In genomic region chr16:1966460-1966859, GRCh38 we compare ENCODE assay signal across 8 cellular contexts. TPM values are rescaled to one million over a fixed set of nuclear protein-coding genes. Genes with fewer than 3 reads are reported as not detected.
A peak's percentile ranks its signal among the peaks of the same experiment; 100 is the strongest.
DNase-seq lines count a peak whose midpoint lies in the region; ATAC-seq, FAIRE-seq and TF ChIP-seq lines count a peak whose summit lies in the region.

Gene RNF151 (plus strand): TSS chr16:1966856. CDS start chr16:1966882, 26 bp downstream.

- CTCF ChIA-PET in A549 (lab: Yijun Ruan, JAX) = interaction anchor here (0.6 to 3.0 kb wide), 8 partner anchors 12 to 180 kb away, joined by 3 to 11 read pairs (median 4); partner anchors contain the start of gene GFER

- TF ChIP-seq POLR2A in A549 (IDR thresholded peaks at IDR 0.05; ENCODE audit: low read length) = no peak

- H3K9me3 ChIP-seq in A549 (no peaks in the 10 kb centered on the region), HUES6 (ENCODE audit: control insufficient read depth, insufficient read depth, low read depth, low read length) (no peaks in the 10 kb centered on the region), muscle layer of duodenum (ENCODE audit: control insufficient read depth in 1 of 2, low read length in 2 of 2) (no peaks in the 10 kb centered on the region)

- no peak for FAIRE-seq in A549 (lab: Jason Lieb, UNC)

- H3K27me3 ChIP-seq in HUES6 (ENCODE audit: control insufficient read depth, insufficient read depth, low read length) = no peaks in the 10 kb centered on the region
- H3K27me3 ChIP-seq in muscle layer of duodenum (ENCODE audit: low read depth, low read length) = no peaks in the 10 kb centered on the region

- DNase-seq in A549 (ENCODE audit: low read depth in 1 of 2, low spot score in 1 of 2) (no peak), cardiac fibroblast (ENCODE audit: low read depth in 2 of 2) (no peak), SHP77 treated with DMSO at 0.1 percent for 48 hours (lab: John Stamatoyannopoulos, UW) (no peak), NCI-H1694 treated with DMSO at 0.1 percent for 48 hours (lab: John Stamatoyannopoulos, UW) (no peak)
- no peak for DNase-seq in central memory CD4-positive, alpha-beta T cell
- DNase-seq in activated CD4-positive, alpha-beta T cell treated with anti-CD3 and anti-CD28 coated beads, Interleukin-2, amount 50 U/mL, for 48 hours = no peak

- peaks cover 27% of the 10 kb centered on the region for H3K4me1 ChIP-seq in A549
- H3K4me1 ChIP-seq in HUES6 (ENCODE audit: control insufficient read depth, insufficient read depth, low read length) = peaks cover 10% of the 10 kb centered on the region
- peaks cover 5 to 24% of the 10 kb centered on the region in 2 donors for H3K4me1 ChIP-seq in muscle layer of duodenum (ENCODE audit: control insufficient read depth in 1 of 2, insufficient read depth in 2 of 2, low read length in 2 of 2)

- peak within 1 kb of the TSS; percentile 88 for H3K4me3 ChIP-seq in A549
- peak within 1 kb of the TSS; percentile 98 for H3K4me3 ChIP-seq in HUES6 (ENCODE audit: low read depth, low read length)
- peak within 1 kb of the TSS; percentile 88 to 92 for H3K4me3 ChIP-seq in cardiac fibroblast (replicated peaks in 1 of 2; ENCODE audit: low read depth in 2 of 2, low read length in 2 of 2)
- H3K4me3 ChIP-seq in muscle layer of duodenum (ENCODE audit: low read depth in 1 of 2, low read length in 2 of 2) = peak within 1 kb of the TSS; percentile 77 to 80

- peaks cover 27% of the 10 kb centered on the region for H3K36me3 ChIP-seq in HUES6 (ENCODE audit: control insufficient read depth, insufficient read depth, low read length)
- peaks cover 3 to 15% of the 10 kb centered on the region in 2 donors for H3K36me3 ChIP-seq in muscle layer of duodenum (ENCODE audit: control insufficient read depth in 1 of 2, insufficient read depth in 2 of 2, low read length in 2 of 2)

- TF ChIP-seq CTCF in A549 (IDR thresholded peaks at IDR 0.05) = no peak
- no peak for TF ChIP-seq CTCF in cardiac fibroblast (IDR thresholded peaks at IDR 0.05; ENCODE audit: low read depth, low read length)

- 85% methylated on average over 3 of the region's 6 CpGs for WGBS in A549 (ENCODE audit: missing lambda C conversion rate)

- no peak for TF ChIP-seq EP300 in A549 (IDR thresholded peaks at IDR 0.05)

- H3K4me2 ChIP-seq in A549 = peak within 1 kb of the TSS; percentile 93

- H3K27ac ChIP-seq in A549 (peak within 1 kb of the TSS; percentile 92 to 100), HUES6 (ENCODE audit: low read depth, low read length) (no peak within 1 kb of the TSS), muscle layer of duodenum (ENCODE audit: low read length) (peak within 1 kb of the TSS; percentile 94)

- peak within 1 kb of the TSS; percentile 97 for H3K9ac ChIP-seq in HUES6 (ENCODE audit: low read length)

- ATAC-seq in A549 = no peak

- TF ChIP-seq RAD21 in A549 (conservative IDR thresholded peaks at IDR 0.05 in 1 of 2, IDR thresholded peaks at IDR 0.05 in 1 of 2) = no peak

- POLR2A ChIA-PET in A549 (lab: Yijun Ruan, JAX) = interaction anchor here (2.2 kb wide), 1 partner anchor 17 kb away, joined by 50 read pairs; the partner anchor contains the start of genes GFER and NOXO1

TF ChIP-seq in A549, 52 proteins besides CTCF, POLR2A, EP300 and RAD21:
- TF ChIP-seq FOSB (CRISPR knock-in tag; IDR thresholded peaks at IDR 0.05) = no peak
- TF ChIP-seq CEBPB (IDR thresholded peaks at IDR 0.05) = no peak
- no peak for TF ChIP-seq FOXS1 (CRISPR knock-in tag; IDR thresholded peaks at IDR 0.05)
- no peak for TF ChIP-seq EHF (CRISPR knock-in tag; IDR thresholded peaks at IDR 0.05)
- no peak for TF ChIP-seq CBX8 (IDR thresholded peaks at IDR 0.05)
- TF ChIP-seq SMC3 (IDR thresholded peaks at IDR 0.05) = no peak
- TF ChIP-seq MAX (IDR thresholded peaks at IDR 0.05) = no peak
- no peak for TF ChIP-seq JUNB (IDR thresholded peaks at IDR 0.05)
- TF ChIP-seq NPAS2 (CRISPR knock-in tag; IDR thresholded peaks at IDR 0.05; ENCODE audit: borderline replicate concordance) = no peak
- TF ChIP-seq FOSL2 (IDR thresholded peaks at IDR 0.05) = no peak
- TF ChIP-seq FOSL2 (CRISPR knock-in tag; IDR thresholded peaks at IDR 0.05) = no peak
- TF ChIP-seq MAFK (IDR thresholded peaks at IDR 0.05; ENCODE audit: partially characterized antibody) = no peak
- TF ChIP-seq TP53 (CRISPR knock-in tag; IDR thresholded peaks at IDR 0.05) = no peak
- TF ChIP-seq RFX5 (IDR thresholded peaks at IDR 0.05) = no peak
- TF ChIP-seq CHD2 (IDR thresholded peaks at IDR 0.05; ENCODE audit: low read length, partially characterized antibody) = no peak
- no peak for TF ChIP-seq BCL3 (IDR thresholded peaks at IDR 0.05)
- TF ChIP-seq ZC3H11A (IDR thresholded peaks at IDR 0.05) = no peak
- TF ChIP-seq USF2 (IDR thresholded peaks at IDR 0.05) = no peak
- TF ChIP-seq ZSCAN20 (CRISPR knock-in tag; IDR thresholded peaks at IDR 0.05) = no peak

RNA-seq across cellular contexts. Expression of gene RNF151, which starts in this region (rescaled TPM):
- polyA plus RNA-seq in A549 (2011; rRNA removed) = not detected in 2 replicates
- 0.16 TPM in 1 of 2 replicates, not detected in the other for polyA plus RNA-seq in A549 (2012; cell fraction: cytosol; rRNA removed)
- 0.33 and 0.34 TPM in 2 replicates for polyA plus RNA-seq in A549 (2012; cell fraction: nucleus; rRNA removed)
- not detected in 3 replicates for polyA plus RNA-seq in A549 (2017; fragmentation: RNase III; extraction: RNeasy Plus Mini Kit Qiagen cat#74134 plus additional on column Dnase treatment)
- polyA minus RNA-seq in A549 (2011; rRNA and poly(A)+ RNA removed) = not detected in 2 replicates
